In genomic region chr17:48671697-48672171, GRCh38 we compare ENCODE assay signal across 1 cellular context.
TF ChIP-seq lines count a peak whose summit lies in the region.

No MANE protein-coding gene starts in this region.

TF ChIP-seq in HCT116, 20 proteins besides CTCF, POLR2A, EP300 and RAD21 (continued from another document):
- TF ChIP-seq, protein P1, sequence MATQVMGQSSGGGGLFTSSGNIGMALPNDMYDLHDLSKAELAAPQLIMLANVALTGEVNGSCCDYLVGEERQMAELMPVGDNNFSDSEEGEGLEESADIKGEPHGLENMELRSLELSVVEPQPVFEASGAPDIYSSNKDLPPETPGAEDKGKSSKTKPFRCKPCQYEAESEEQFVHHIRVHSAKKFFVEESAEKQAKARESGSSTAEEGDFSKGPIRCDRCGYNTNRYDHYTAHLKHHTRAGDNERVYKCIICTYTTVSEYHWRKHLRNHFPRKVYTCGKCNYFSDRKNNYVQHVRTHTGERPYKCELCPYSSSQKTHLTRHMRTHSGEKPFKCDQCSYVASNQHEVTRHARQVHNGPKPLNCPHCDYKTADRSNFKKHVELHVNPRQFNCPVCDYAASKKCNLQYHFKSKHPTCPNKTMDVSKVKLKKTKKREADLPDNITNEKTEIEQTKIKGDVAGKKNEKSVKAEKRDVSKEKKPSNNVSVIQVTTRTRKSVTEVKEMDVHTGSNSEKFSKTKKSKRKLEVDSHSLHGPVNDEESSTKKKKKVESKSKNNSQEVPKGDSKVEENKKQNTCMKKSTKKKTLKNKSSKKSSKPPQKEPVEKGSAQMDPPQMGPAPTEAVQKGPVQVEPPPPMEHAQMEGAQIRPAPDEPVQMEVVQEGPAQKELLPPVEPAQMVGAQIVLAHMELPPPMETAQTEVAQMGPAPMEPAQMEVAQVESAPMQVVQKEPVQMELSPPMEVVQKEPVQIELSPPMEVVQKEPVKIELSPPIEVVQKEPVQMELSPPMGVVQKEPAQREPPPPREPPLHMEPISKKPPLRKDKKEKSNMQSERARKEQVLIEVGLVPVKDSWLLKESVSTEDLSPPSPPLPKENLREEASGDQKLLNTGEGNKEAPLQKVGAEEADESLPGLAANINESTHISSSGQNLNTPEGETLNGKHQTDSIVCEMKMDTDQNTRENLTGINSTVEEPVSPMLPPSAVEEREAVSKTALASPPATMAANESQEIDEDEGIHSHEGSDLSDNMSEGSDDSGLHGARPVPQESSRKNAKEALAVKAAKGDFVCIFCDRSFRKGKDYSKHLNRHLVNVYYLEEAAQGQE (IDR thresholded peaks at IDR 0.05; ENCODE audit: low read depth) = no peak
- TF ChIP-seq EZH2 (IDR thresholded peaks at IDR 0.05) = no peak
- TF ChIP-seq SRF (IDR thresholded peaks at IDR 0.05; ENCODE audit: low read depth) = no peak
- TF ChIP-seq CEBPB (IDR thresholded peaks at IDR 0.05; ENCODE audit: low read depth) = no peak
- no peak for TF ChIP-seq ZFX (IDR thresholded peaks at IDR 0.05)
- no peak for TF ChIP-seq YY1 (IDR thresholded peaks at IDR 0.05; ENCODE audit: extremely low read depth, insufficient replicate concordance, low read depth, low read length)
- no peak for TF ChIP-seq SP1 (IDR thresholded peaks at IDR 0.05; ENCODE audit: low read depth)
- no peak for TF ChIP-seq ATF3 (IDR thresholded peaks at IDR 0.05)
